ENCODE assay signal across 1 cellular context in the genomic region with DNA sequence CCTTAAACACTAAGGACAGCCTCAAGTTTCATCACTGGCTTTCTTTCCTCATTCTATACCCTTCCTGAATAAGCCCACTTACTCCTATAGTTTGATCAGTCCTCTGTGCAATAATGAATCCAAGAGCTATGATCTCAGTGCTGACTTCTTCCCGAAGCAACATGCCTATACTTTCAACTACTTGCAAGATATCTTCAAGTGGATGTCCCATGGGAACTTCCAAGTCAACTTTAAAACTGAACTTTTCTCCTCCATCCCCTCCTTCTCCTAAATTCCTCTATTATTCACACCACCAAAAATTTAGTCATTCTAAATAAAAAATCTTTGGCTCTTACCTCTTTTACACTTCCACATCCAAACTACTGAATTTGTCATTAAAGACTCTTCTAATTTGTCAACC.
TF ChIP-seq lines count a peak whose summit lies in the region.

No MANE protein-coding gene starts in this region.

TF ChIP-seq in IMR-90, 13 proteins besides CTCF, POLR2A, EP300 and RAD21:
- TF ChIP-seq NFE2L2 (IDR thresholded peaks at IDR 0.05; ENCODE audit: low read depth, low read length) (no peak), RFX5 (IDR thresholded peaks at IDR 0.05; ENCODE audit: low read depth, low read length) (no peak), SMC3 (IDR thresholded peaks at IDR 0.05; ENCODE audit: low read depth, low read length) (no peak), CHD1 (IDR thresholded peaks at IDR 0.05; ENCODE audit: low read depth, low read length) (no peak), FOS (IDR thresholded peaks at IDR 0.05; ENCODE audit: low read depth, low read length) (no peak), MAZ (IDR thresholded peaks at IDR 0.05; ENCODE audit: borderline replicate concordance, low read depth, low read length) (no peak), CEBPB (IDR thresholded peaks at IDR 0.05; ENCODE audit: low read depth, low read length) (no peak), BHLHE40 (IDR thresholded peaks at IDR 0.05; ENCODE audit: low read depth, low read length) (no peak), MAFK (IDR thresholded peaks at IDR 0.05; ENCODE audit: low read depth, low read length) (no peak), RCOR1 (IDR thresholded peaks at IDR 0.05; ENCODE audit: insufficient replicate concordance, low read length) (no peak)
- TF ChIP-seq, protein P1, sequence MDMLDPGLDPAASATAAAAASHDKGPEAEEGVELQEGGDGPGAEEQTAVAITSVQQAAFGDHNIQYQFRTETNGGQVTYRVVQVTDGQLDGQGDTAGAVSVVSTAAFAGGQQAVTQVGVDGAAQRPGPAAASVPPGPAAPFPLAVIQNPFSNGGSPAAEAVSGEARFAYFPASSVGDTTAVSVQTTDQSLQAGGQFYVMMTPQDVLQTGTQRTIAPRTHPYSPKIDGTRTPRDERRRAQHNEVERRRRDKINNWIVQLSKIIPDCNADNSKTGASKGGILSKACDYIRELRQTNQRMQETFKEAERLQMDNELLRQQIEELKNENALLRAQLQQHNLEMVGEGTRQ (IDR thresholded peaks at IDR 0.05; ENCODE audit: low read depth, low read length), result no peak
- TF ChIP-seq, protein P2, sequence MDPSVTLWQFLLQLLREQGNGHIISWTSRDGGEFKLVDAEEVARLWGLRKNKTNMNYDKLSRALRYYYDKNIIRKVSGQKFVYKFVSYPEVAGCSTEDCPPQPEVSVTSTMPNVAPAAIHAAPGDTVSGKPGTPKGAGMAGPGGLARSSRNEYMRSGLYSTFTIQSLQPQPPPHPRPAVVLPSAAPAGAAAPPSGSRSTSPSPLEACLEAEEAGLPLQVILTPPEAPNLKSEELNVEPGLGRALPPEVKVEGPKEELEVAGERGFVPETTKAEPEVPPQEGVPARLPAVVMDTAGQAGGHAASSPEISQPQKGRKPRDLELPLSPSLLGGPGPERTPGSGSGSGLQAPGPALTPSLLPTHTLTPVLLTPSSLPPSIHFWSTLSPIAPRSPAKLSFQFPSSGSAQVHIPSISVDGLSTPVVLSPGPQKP (IDR thresholded peaks at IDR 0.05; ENCODE audit: borderline replicate concordance, low read depth, low read length), result no peak
